In the genomic region with DNA sequence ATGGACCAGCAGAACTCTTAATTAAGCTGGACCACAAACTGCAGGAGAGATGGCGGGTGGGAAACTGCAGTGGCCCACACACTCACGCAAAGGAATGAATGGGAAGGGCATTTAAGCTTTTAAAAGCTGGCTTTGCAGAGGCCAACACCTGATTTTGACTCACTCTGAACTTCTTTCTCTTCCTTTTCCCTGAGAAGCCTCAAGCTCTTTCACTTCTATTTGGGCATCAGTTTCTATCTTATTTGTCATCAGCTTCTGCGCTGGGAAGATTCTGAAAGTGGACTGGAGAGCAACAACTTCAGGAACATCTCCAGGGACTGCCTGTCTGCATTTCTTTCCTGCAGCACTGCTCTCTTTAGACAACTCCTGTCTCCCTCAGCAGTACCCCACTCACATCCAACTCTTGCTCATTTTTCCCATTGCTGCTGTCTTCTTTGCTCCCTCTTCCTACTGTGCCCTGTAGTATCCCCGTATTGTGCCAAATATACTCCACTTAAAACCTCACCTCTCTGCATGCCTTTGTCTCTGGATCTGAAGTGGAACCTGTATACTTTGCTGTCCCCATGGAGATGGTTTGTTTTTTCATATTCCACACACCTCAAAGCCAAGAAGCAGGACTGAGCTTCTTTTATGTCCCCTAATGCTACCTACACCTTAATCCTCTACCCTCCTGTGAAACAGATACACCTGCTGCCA, we compare ENCODE assay signal across 16 cellular contexts.
DNase-seq lines count a peak whose midpoint lies in the region; ATAC-seq and TF ChIP-seq lines count a peak whose summit lies in the region.
"Had no signal": no experiment of that assay in that cellular context is flagged by ENCODE, and none has a peak within 500 bp of the region (broad histone marks: within the 10 kb centered on the region; RNA-seq: fewer than 3 reads in every experiment).

No MANE protein-coding gene starts in this region.

- H3K9ac ChIP-seq in Karpas-422 (ENCODE audit: low read length): no peak overlapping the region
- H3K9ac ChIP-seq: BLaER1 had no signal

- H2AFZ ChIP-seq in Karpas-422 (ENCODE audit: low read length): no peak overlapping the region

- CTCF ChIA-PET in RWPE1 (lab: Yijun Ruan, JAX): no interaction called here

- TF ChIP-seq CTCF in RWPE1 (conservative IDR thresholded peaks at IDR 0.05; ENCODE audit: low read depth) (no peak), left lung (IDR thresholded peaks at IDR 0.05) (no peak), ascending aorta (IDR thresholded peaks at IDR 0.05) (no peak)

- H3K27ac ChIP-seq in Karpas-422 (ENCODE audit: low read length): no peak overlapping the region
- peak overlapping the region; percentile 28; the same call in 1 of the 2 replicates for H3K27ac ChIP-seq in RWPE1
- H3K27ac ChIP-seq in left lung: no peak overlapping the region
- H3K27ac ChIP-seq in ascending aorta: no peak overlapping the region
- H3K27ac ChIP-seq: BLaER1 had no signal

- H3K4me3 ChIP-seq in Karpas-422 (ENCODE audit: low read length) (no peak overlapping the region), left lung (no peak overlapping the region), ascending aorta (no peak overlapping the region)
- H3K4me3 ChIP-seq: BLaER1 had no signal

- intact Hi-C loops in left lung (cut with DNase I): no loop called here
- intact Hi-C loops in ascending aorta (cut with DNase I): no loop called here

- H3K9me2 ChIP-seq in Karpas-422 (replicated peaks; ENCODE audit: insufficient read depth, low read length): no peaks in the 10 kb centered on the region

- no peaks in the 10 kb centered on the region for H4K20me1 ChIP-seq in Karpas-422 (ENCODE audit: insufficient read depth, low read depth, low read length)
- H4K20me1 ChIP-seq: BLaER1 had no signal

- H3K36me3 ChIP-seq in Karpas-422 (ENCODE audit: insufficient read depth, low read length) (no peaks in the 10 kb centered on the region), left lung (no peaks in the 10 kb centered on the region), ascending aorta (no peaks in the 10 kb centered on the region)
- H3K36me3 ChIP-seq: BLaER1 had no signal

- peak; percentile 64 for ATAC-seq in left lung
- ATAC-seq: left lobe of liver; naive thymus-derived CD4-positive, alpha-beta T cell had no signal

- POLR2A ChIA-PET in RWPE1 (lab: Yijun Ruan, JAX; ENCODE audit: low non-redundant PET): no interaction called here

- DNase-seq in CD1c-positive myeloid dendritic cell (ENCODE audit: extremely low spot score): peak; percentile 45
- peak; percentile 23 for DNase-seq in Karpas-422
- DNase-seq in RWPE1 (ENCODE audit: low spot score): no peak
- DNase-seq in left lung: no peak
- no peak for DNase-seq in NCI-H446 treated with DMSO at 0.1 percent for 48 hours (lab: John Stamatoyannopoulos, UW)
- DNase-seq in ascending aorta (ENCODE audit: low spot score in 2 of 2): no peak
- DNase-seq in globus pallidus (ENCODE audit: low spot score): no peak
- DNase-seq in Kasumi-1 (lab: John Stamatoyannopoulos, UW): no peak
- DNase-seq: activated gamma-delta T cell treated with Interleukin-2 at 50 U/mL for 16 hours; hippocampal formation; naive thymus-derived CD4-positive, alpha-beta T cell; NCI-H524 treated with DMSO at 0.1 percent for 48 hours; SIG-M5; stimulated activated CD4-positive, alpha-beta T cell treated with anti-CD3 and anti-CD28 coated beads, Interleukin-2, amount 100 ng/mL, for 48 hours had no signal

- H3K4me1 ChIP-seq in Karpas-422 (ENCODE audit: low read length) (no peaks in the 10 kb centered on the region), left lung (peaks cover 3 to 29% of the 10 kb centered on the region in 2 donors), ascending aorta (no peaks in the 10 kb centered on the region)
- H3K4me1 ChIP-seq: BLaER1 had no signal

- H3K27me3 ChIP-seq in Karpas-422 (ENCODE audit: low read length): no peaks in the 10 kb centered on the region
- no peaks in the 10 kb centered on the region for H3K27me3 ChIP-seq in left lung
- no peaks in the 10 kb centered on the region for H3K27me3 ChIP-seq in ascending aorta
- H3K27me3 ChIP-seq: BLaER1 had no signal

- no peaks in the 10 kb centered on the region for H3K79me2 ChIP-seq in Karpas-422 (ENCODE audit: low read length)

- no peak overlapping the region for H3K4me2 ChIP-seq in Karpas-422 (ENCODE audit: low read depth, low read length, poor library complexity, severe bottlenecking)
- H3K4me2 ChIP-seq: BLaER1 had no signal

- H3K9me3 ChIP-seq in Karpas-422 (ENCODE audit: low read length) (no peaks in the 10 kb centered on the region), left lung (no peaks in the 10 kb centered on the region), ascending aorta (no peaks in the 10 kb centered on the region)
- H3K9me3 ChIP-seq: BLaER1 had no signal

Comparison
In these comparisons a context has a peak if more than half of its experiments do, and no peak if none do; other contexts are left out.
1. DNase-seq: peak in CD1c-positive myeloid dendritic cell (single experiment) and Karpas-422 (single experiment); none in RWPE1 (single experiment), left lung (0 of 2), NCI-H446 treated with DMSO at 0.1 percent for 48 hours (single experiment), ascending aorta (0 of 2), globus pallidus (single experiment) and Kasumi-1 (0 of 2).